In genomic region chr5:27479859-27480258, GRCh38 we compare ENCODE assay signal across 19 cellular contexts.
DNase-seq lines count a peak whose midpoint lies in the region; ATAC-seq, FAIRE-seq and TF ChIP-seq lines count a peak whose summit lies in the region.
"Had no signal": no experiment of that assay in that cellular context is flagged by ENCODE, and none has a peak within 500 bp of the region (broad histone marks: within the 10 kb centered on the region; RNA-seq: fewer than 3 reads in every experiment).

No MANE protein-coding gene starts in this region.

- H3K36me3 ChIP-seq in HepG2 (replicated peaks in 1 of 2; ENCODE audit: control insufficient read depth in 1 of 2, insufficient read depth in 2 of 2, low read length in 2 of 2) (peaks cover 20 to 36% of the 10 kb centered on the region in 2 experiments), right lobe of liver (no peaks in the 10 kb centered on the region), mesendoderm (ENCODE audit: control insufficient read depth, insufficient read depth, low read length) (peaks cover 7% of the 10 kb centered on the region)

- no peak overlapping the region for H3K27ac ChIP-seq in HepG2 (ENCODE audit: extremely low read length, insufficient read depth, low read length)
- no peak overlapping the region for H3K27ac ChIP-seq in right lobe of liver
- no peak overlapping the region for H3K27ac ChIP-seq in mesendoderm (ENCODE audit: low read depth, low read length)
- H3K27ac ChIP-seq: 22Rv1, BLaER1, GM23248 had no signal

- H3K9me3 Mint-ChIP-seq in WTC11, result peaks cover 35% of the 10 kb centered on the region

- TF ChIP-seq CTCF in HepG2 (CRISPR knock-in tag; IDR thresholded peaks at IDR 0.05) (no peak), right lobe of liver (IDR thresholded peaks at IDR 0.05) (no peak), WTC11 (IDR thresholded peaks at IDR 0.05) (no peak)

- POLR2A ChIA-PET in HepG2 (lab: Yijun Ruan, JAX), result no interaction called here
- POLR2A ChIA-PET in WTC11 (lab: Charles Lee), result no interaction called here

- H3K9ac ChIP-seq in HepG2 (ENCODE audit: insufficient read depth, low read depth, low read length) (no peak overlapping the region), mesendoderm (ENCODE audit: low read length) (no peak overlapping the region)
- H3K9ac ChIP-seq: BLaER1, GM23248 had no signal

- 94% methylated on average over 4 of the region's 4 CpGs for WGBS in HepG2 (ENCODE audit: low lambda C conversion rate)
- 48% methylated on average over 4 of the region's 4 CpGs for WGBS in right lobe of liver (ENCODE audit: insufficient coverage, low coverage, low lambda C conversion rate, missing lambda C conversion rate)
- WGBS in mesendoderm (ENCODE audit: extremely low coverage, insufficient coverage, low lambda C conversion rate), result no CpG with 5 or more reads among the region's 4 CpGs

- H2AFZ ChIP-seq in HepG2 (ENCODE audit: low read length), result no peak overlapping the region
- H2AFZ ChIP-seq: GM23248 had no signal

- intact Hi-C loops in HepG2 (cut with micrococcal nuclease; ENCODE audit: unreplicated experiment), result no loop called here
- intact Hi-C loops in right lobe of liver (cut with DNase I), result no loop called here

- no TSS peak for BruUV-seq in HepG2 (replicated peaks; lab: Mats Ljungman, UMichigan)

- ATAC-seq in HepG2 (no peak), right lobe of liver (no peak), WTC11 (no peak)
- ATAC-seq: HCT116 had no signal

- H2BK120ac ChIP-seq in mesendoderm (ENCODE audit: low read depth, low read length), result no peak overlapping the region

- no peaks in the 10 kb centered on the region; the same call in 1 of the 2 replicates for H3K27me3 Mint-ChIP-seq in WTC11 (ENCODE audit: low read depth)
- H3K27me3 Mint-ChIP-seq: CD4-positive, alpha-beta memory T cell had no signal

- no peak overlapping the region for H3K4me2 ChIP-seq in HepG2 (ENCODE audit: low read depth, low read length)
- no peak overlapping the region for H3K4me2 ChIP-seq in mesendoderm (ENCODE audit: low read length)
- H3K4me2 ChIP-seq: BLaER1 had no signal

- peaks cover 3% of the 10 kb centered on the region for H3K4me1 Mint-ChIP-seq in WTC11
- H3K4me1 Mint-ChIP-seq: CD14-positive monocyte; CD4-positive, alpha-beta memory T cell had no signal

- H4K20me1 ChIP-seq in HepG2 (ENCODE audit: insufficient read depth, low read length), result peaks cover 10% of the 10 kb centered on the region
- H4K20me1 ChIP-seq: BLaER1 had no signal

- TF ChIP-seq EP300 in HepG2 (IDR thresholded peaks at IDR 0.05; ENCODE audit: low read depth in 2 of 2, low read length in 2 of 2), result no peak
- no peak for TF ChIP-seq EP300 in HepG2 (CRISPR knock-in tag; IDR thresholded peaks at IDR 0.05; ENCODE audit: borderline replicate concordance)

- no peak overlapping the region for H3K4me3 Mint-ChIP-seq in WTC11
- H3K4me3 Mint-ChIP-seq: CD14-positive monocyte; CD4-positive, alpha-beta memory T cell had no signal

- TF ChIP-seq RAD21 in HepG2 (CRISPR knock-in tag; IDR thresholded peaks at IDR 0.05), result no peak

- H2BK15ac ChIP-seq in mesendoderm (replicated peaks; ENCODE audit: low read depth), result no peak overlapping the region

- H3K36me3 Mint-ChIP-seq in WTC11, result peaks cover 51% of the 10 kb centered on the region
- H3K36me3 Mint-ChIP-seq: CD14-positive monocyte; CD4-positive, alpha-beta memory T cell had no signal

- no peak overlapping the region for H4K5ac ChIP-seq in mesendoderm (ENCODE audit: low read length)

- H3K27me3 ChIP-seq in HepG2 (ENCODE audit: control insufficient read depth in 1 of 2, insufficient read depth in 2 of 2, low read length in 2 of 2) (no peaks in the 10 kb centered on the region), right lobe of liver (no peaks in the 10 kb centered on the region), mesendoderm (ENCODE audit: insufficient read depth, low read length, poor library complexity) (no peaks in the 10 kb centered on the region)
- H3K27me3 ChIP-seq: BLaER1 had no signal

- no peak overlapping the region for H4K8ac ChIP-seq in mesendoderm (ENCODE audit: low read depth, low read length)

- in situ Hi-C loops in HepG2 (cut with HindIII; ENCODE audit: extremely low pct_ligation_motif_present, low pct_unique_long_range_greater_than_20kb), result no loop called here

- no peak for FAIRE-seq in HepG2 (lab: Jason Lieb, UNC)
- FAIRE-seq: GM12891, GM19239 had no signal

- DNase-seq in NCI-H1417 (lab: John Stamatoyannopoulos, UW), result peak in 2 of 3 experiments; percentile 3 to 46
- no peak for DNase-seq in NCI-H1417 treated with DMSO at 0.1 percent for 48 hours (lab: John Stamatoyannopoulos, UW)
- no peak for DNase-seq in HepG2 (ENCODE audit: low spot score)
- DNase-seq in right lobe of liver, result no peak
- DNase-seq in WTC11 (ENCODE audit: low spot score), result no peak
- peak; percentile 53 for DNase-seq in mesendoderm
- DNase-seq in activated CD8-positive, alpha-beta memory T cell treated with anti-CD3 and anti-CD28 coated beads, Interleukin-2, amount 50 U/mL, for 4 hours, result no peak
- no peak for DNase-seq in activated CD8-positive, alpha-beta memory T cell treated with anti-CD3 and anti-CD28 coated beads, Interleukin-2, amount 50 U/mL, for 48 hours
- DNase-seq: CD4-positive, alpha-beta memory T cell; DMS79 treated with DMSO at 0.1 percent for 48 hours; GF-D8; GM23248; H7 had no signal

- H3K4me3 ChIP-seq in HepG2 (replicated peaks in 1 of 3; ENCODE audit: insufficient read depth in 1 of 3, low read depth in 2 of 3, low read length in 3 of 3) (no peak overlapping the region), right lobe of liver (no peak overlapping the region), mesendoderm (ENCODE audit: low read length) (no peak overlapping the region)
- H3K4me3 ChIP-seq: BLaER1, GM23248 had no signal

- H3K56ac ChIP-seq in mesendoderm (ENCODE audit: low read length), result no peak overlapping the region

- H3K4ac ChIP-seq in mesendoderm (ENCODE audit: low read depth, low read length), result no peak overlapping the region

- H3K9me3 ChIP-seq in HepG2 (ENCODE audit: low read length) (no peaks in the 10 kb centered on the region), right lobe of liver (no peaks in the 10 kb centered on the region)

- no peak overlapping the region for H3K23ac ChIP-seq in mesendoderm (ENCODE audit: low read length)

- peaks cover 28% of the 10 kb centered on the region for H3K4me1 ChIP-seq in HepG2 (ENCODE audit: insufficient read depth, low read length)
- H3K4me1 ChIP-seq in right lobe of liver, result no peaks in the 10 kb centered on the region
- no peaks in the 10 kb centered on the region for H3K4me1 ChIP-seq in mesendoderm (ENCODE audit: control insufficient read depth, low read depth, low read length)
- H3K4me1 ChIP-seq: BLaER1 had no signal

- H3K18ac ChIP-seq in mesendoderm (ENCODE audit: low read length), result no peak overlapping the region

- peaks cover 2% of the 10 kb centered on the region for H3K79me1 ChIP-seq in mesendoderm (ENCODE audit: low read length)

- TF ChIP-seq POLR2A in HepG2 (IDR thresholded peaks at IDR 0.05; ENCODE audit: insufficient read depth in 1 of 2, low read depth in 2 of 2, low read length in 2 of 2) (no peak), right lobe of liver (IDR thresholded peaks at IDR 0.05) (no peak)

- H2AK5ac ChIP-seq in mesendoderm (ENCODE audit: low read length), result no peak overlapping the region

- no peak overlapping the region for H2BK5ac ChIP-seq in mesendoderm (ENCODE audit: low read length)

- H3K79me2 ChIP-seq in HepG2 (ENCODE audit: insufficient read depth, low read length) (peaks cover 22% of the 10 kb centered on the region), mesendoderm (ENCODE audit: control insufficient read depth, insufficient read depth, low read length) (no peaks in the 10 kb centered on the region)

- CTCF ChIA-PET in HepG2 (lab: Yijun Ruan, JAX; ENCODE audit: low intra/inter-chr PET ratio, low total read pairs), result no interaction called here
- CTCF ChIA-PET in WTC11 (lab: Charles Lee), result no interaction called here

- no peak overlapping the region for H3K27ac Mint-ChIP-seq in WTC11
- H3K27ac Mint-ChIP-seq: CD14-positive monocyte; CD4-positive, alpha-beta memory T cell had no signal

TF ChIP-seq in HepG2, 621 proteins besides CTCF, POLR2A, EP300 and RAD21 (continues in another document):
- no peak for TF ChIP-seq ZNF484 (CRISPR knock-in tag; IDR thresholded peaks at IDR 0.05; ENCODE audit: borderline replicate concordance, low read depth)
- TF ChIP-seq AGO2 (optimal IDR thresholded peaks at IDR 0.05; ENCODE audit: low read depth, low read length), result peak; percentile 10
- no peak for TF ChIP-seq XRCC5 (optimal IDR thresholded peaks at IDR 0.05; ENCODE audit: low read length)
- peak; percentile 15; the same call in 1 of the 2 replicates for TF ChIP-seq POLR2AphosphoS5 (IDR thresholded peaks at IDR 0.05; ENCODE audit: low read depth, low read length)
- TF ChIP-seq CREB1 (IDR thresholded peaks at IDR 0.05), result no peak
- 0 out of 2 replicates have a peak, but pooled peaks have one; percentile 16 for TF ChIP-seq CREB1 (CRISPR knock-in tag; IDR thresholded peaks at IDR 0.05)
- TF ChIP-seq ZNF775 (CRISPR knock-in tag; IDR thresholded peaks at IDR 0.05; ENCODE audit: borderline replicate concordance), result no peak
- no peak for TF ChIP-seq ZNF232 (CRISPR knock-in tag; IDR thresholded peaks at IDR 0.05; ENCODE audit: borderline replicate concordance)
- no peak for TF ChIP-seq TEAD3 (CRISPR knock-in tag; optimal IDR thresholded peaks at IDR 0.05; ENCODE audit: borderline replicate concordance)
- TF ChIP-seq ZNF230 (CRISPR knock-in tag; IDR thresholded peaks at IDR 0.05), result no peak
- 0 out of 2 replicates have a peak, but pooled peaks have one; percentile 52 for TF ChIP-seq POLR2G (IDR thresholded peaks at IDR 0.05; ENCODE audit: low read depth, low read length)
- TF ChIP-seq MED1 (CRISPR knock-in tag; IDR thresholded peaks at IDR 0.05), result no peak

TF ChIP-seq in WTC11, 78 proteins besides CTCF, POLR2A, EP300 and RAD21:
- TF ChIP-seq JUN (CRISPR knock-in tag; IDR thresholded peaks at IDR 0.05), result no peak
- TF ChIP-seq GABPB1 (CRISPR knock-in tag; IDR thresholded peaks at IDR 0.05), result no peak
- peak; percentile 82; the same call in 1 of the 2 replicates for TF ChIP-seq ZMAT4 (CRISPR knock-in tag; IDR thresholded peaks at IDR 0.05)
- TF ChIP-seq SMAD3 (CRISPR knock-in tag; IDR thresholded peaks at IDR 0.05; ENCODE audit: borderline replicate concordance), result no peak
TF ChIP-seq in WTC11: peak in this region for 1.

Comparison
In these comparisons a context has a peak if more than half of its experiments do, and no peak if none do; other contexts are left out.
1. DNase-seq: peak in NCI-H1417 (2 of 3) and mesendoderm (single experiment); none in NCI-H1417 treated with DMSO at 0.1 percent for 48 hours (single experiment), HepG2 (single experiment), right lobe of liver (0 of 3), WTC11 (single experiment), activated CD8-positive, alpha-beta memory T cell treated with anti-CD3 and anti-CD28 coated beads, Interleukin-2, amount 50 U/mL, for 4 hours (single experiment) and activated CD8-positive, alpha-beta memory T cell treated with anti-CD3 and anti-CD28 coated beads, Interleukin-2, amount 50 U/mL, for 48 hours (single experiment).